In genomic region chr12:27500546-27500945, GRCh38 we compare ENCODE assay signal across 18 cellular contexts. TPM values are rescaled to one million over a fixed set of nuclear protein-coding genes. Genes with fewer than 3 reads are reported as not detected.
DNase-seq lines count a peak whose midpoint lies in the region; FAIRE-seq and TF ChIP-seq lines count a peak whose summit lies in the region.
"Had no signal": no experiment of that assay in that cellular context is flagged by ENCODE, and none has a peak within 500 bp of the region (broad histone marks: within the 10 kb centered on the region; RNA-seq: fewer than 3 reads in every experiment).

No MANE protein-coding gene starts in this region.

- dilution Hi-C loops in endothelial cell of umbilical vein (cut with MboI; ENCODE audit: extremely low pct_ligation_motif_present, low sequenced_read_pairs) = no loop called here

- no peak overlapping the region for H3K27ac Mint-ChIP-seq in activated CD4-positive, alpha-beta T cell treated with anti-CD3 and anti-CD28 coated beads, Interleukin-2, amount 10 ng/mL, durations not matched to agents 24 days and 14 days
- H3K27ac Mint-ChIP-seq: CD4-positive, alpha-beta T cell; HFFc6 had no signal

- CTCF ChIA-PET in endothelial cell of umbilical vein (lab: Charles Lee) = interaction anchor here (0.7 to 1.5 kb wide), 3 partner anchors 22 to 67 kb away, joined by 5 to 6 read pairs (median 5); no protein-coding TSS in a partner anchor

- peaks cover 20% of the 10 kb centered on the region for H3K27me3 Mint-ChIP-seq in activated CD4-positive, alpha-beta T cell treated with anti-CD3 and anti-CD28 coated beads, Interleukin-2, amount 10 ng/mL, durations not matched to agents 24 days and 14 days

- H3K4me1 ChIP-seq in endothelial cell of umbilical vein (ENCODE audit: control insufficient read depth, extremely low read depth, insufficient read depth, low read length) (no peaks in the 10 kb centered on the region), spleen (no peaks in the 10 kb centered on the region)
- H3K4me1 ChIP-seq: Caco-2 had no signal

- H3K9me3 ChIP-seq in endothelial cell of umbilical vein (replicated peaks; ENCODE audit: control insufficient read depth, insufficient read depth, low read length) (no peaks in the 10 kb centered on the region), spleen (no peaks in the 10 kb centered on the region)
- H3K9me3 ChIP-seq: Caco-2 had no signal

- H3K9me1 ChIP-seq in endothelial cell of umbilical vein (replicated peaks; ENCODE audit: control insufficient read depth, extremely low read depth, insufficient read depth, low read length) = no peaks in the 10 kb centered on the region

- H3K9ac ChIP-seq in endothelial cell of umbilical vein (replicated peaks; ENCODE audit: extremely low read depth, insufficient read depth, low read length) = no peak overlapping the region

- peaks cover 10% of the 10 kb centered on the region for H3K9me3 Mint-ChIP-seq in activated CD4-positive, alpha-beta T cell treated with anti-CD3 and anti-CD28 coated beads, Interleukin-2, amount 10 ng/mL, durations not matched to agents 24 days and 14 days
- H3K9me3 Mint-ChIP-seq: CD4-positive, alpha-beta T cell; HFFc6 had no signal

- POLR2A ChIA-PET in endothelial cell of umbilical vein (lab: Charles Lee) = interaction anchor here (0.7 kb wide), 1 partner anchor 79 kb away, joined by 3 read pairs; no protein-coding TSS in a partner anchor

- no TSS peak for BruUV-seq in endothelial cell of umbilical vein (replicated peaks; lab: Mats Ljungman, UMichigan)

- peak; percentile 63 for FAIRE-seq in HTR-8/SVneo (lab: Jason Lieb, UNC)
- FAIRE-seq in endothelial cell of umbilical vein (lab: Jason Lieb, UNC) = no peak
- FAIRE-seq: D721Med, GM12892 had no signal

- no peak overlapping the region for H3K4me2 ChIP-seq in endothelial cell of umbilical vein (ENCODE audit: insufficient read depth, low read length)

- TF ChIP-seq POLR2A in endothelial cell of umbilical vein (IDR thresholded peaks at IDR 0.05; ENCODE audit: low read depth, low read length) = no peak
- no peak for TF ChIP-seq POLR2A in spleen (IDR thresholded peaks at IDR 0.05)

- no peak overlapping the region for H3K4me3 ChIP-seq in endothelial cell of umbilical vein (replicated peaks in 1 of 3; ENCODE audit: insufficient read depth in 1 of 3, low read depth in 1 of 3, low read length in 3 of 3)
- H3K4me3 ChIP-seq in spleen = no peak overlapping the region

- DNase-seq in activated CD4-positive, alpha-beta T cell treated with anti-CD3 and anti-CD28 coated beads, Interleukin-2, amount 10 ng/mL, durations not matched to agents 24 days and 14 days = peak; percentile 35
- no peak for DNase-seq in activated CD4-positive, alpha-beta T cell treated with anti-CD3 and anti-CD28 coated beads, Interleukin-2, amount 50 U/mL, for 48 hours
- DNase-seq in HTR-8/SVneo (ENCODE audit: insufficient read length, low spot score) (no peak), endothelial cell of umbilical vein (ENCODE audit: low read depth, low spot score) (peak; percentile 41), spleen (no peak), pons (ENCODE audit: low spot score) (no peak)
- no peak for DNase-seq in stimulated activated CD4-positive, alpha-beta T cell treated with anti-CD3 and anti-CD28 coated beads, Interleukin-4, amount 100 ng/mL, for 1 hour
- DNase-seq: AML-193; Caco-2; CD4-positive, alpha-beta T cell; GOT3; H7; HFFc6 had no signal

- intact Hi-C loops in activated CD4-positive, alpha-beta T cell treated with anti-CD3 and anti-CD28 coated beads, Interleukin-2, amount 10 ng/mL, durations not matched to agents 24 days and 14 days (cut with micrococcal nuclease) = no loop called here
- intact Hi-C loops in endothelial cell of umbilical vein (cut with micrococcal nuclease) = no loop called here
- intact Hi-C loops in spleen (cut with DNase I; ENCODE audit: low total_unique reads) = no loop called here

- H2AFZ ChIP-seq in endothelial cell of umbilical vein (ENCODE audit: low read depth, low read length) = no peak overlapping the region

- H3K27ac ChIP-seq in endothelial cell of umbilical vein (ENCODE audit: insufficient read depth, low read depth, low read length) (no peak overlapping the region), spleen (no peak overlapping the region)
- H3K27ac ChIP-seq: C4-2B had no signal

- no peak for TF ChIP-seq CTCF in endothelial cell of umbilical vein (IDR thresholded peaks at IDR 0.05; ENCODE audit: extremely low read depth in 1 of 2, insufficient read depth in 1 of 2, low read depth in 1 of 2, low read length in 2 of 2)
- TF ChIP-seq CTCF in spleen (IDR thresholded peaks at IDR 0.05 in 8 of 11, conservative IDR thresholded peaks at IDR 0.05 in 3 of 11) = no peak

- no peaks in the 10 kb centered on the region for H3K79me2 ChIP-seq in endothelial cell of umbilical vein (ENCODE audit: control insufficient read depth, insufficient read depth, low read length)

- no peaks in the 10 kb centered on the region for H3K27me3 ChIP-seq in endothelial cell of umbilical vein (ENCODE audit: control insufficient read depth in 2 of 2, insufficient read depth in 2 of 2, low read length in 2 of 2)
- no peaks in the 10 kb centered on the region for H3K27me3 ChIP-seq in spleen (replicated peaks in 1 of 7)

- H3K36me3 ChIP-seq in endothelial cell of umbilical vein (ENCODE audit: control insufficient read depth in 2 of 2, extremely low read depth in 1 of 2, insufficient read depth in 2 of 2, low read length in 2 of 2) (no peaks in the 10 kb centered on the region), spleen (no peaks in the 10 kb centered on the region)

- no peaks in the 10 kb centered on the region for H4K20me1 ChIP-seq in endothelial cell of umbilical vein (replicated peaks; ENCODE audit: control insufficient read depth, extremely low read depth, insufficient read depth, low read length)

- peaks cover 18% of the 10 kb centered on the region for H3K36me3 Mint-ChIP-seq in activated CD4-positive, alpha-beta T cell treated with anti-CD3 and anti-CD28 coated beads, Interleukin-2, amount 10 ng/mL, durations not matched to agents 24 days and 14 days (ENCODE audit: low read depth)

- H3K4me1 Mint-ChIP-seq in activated CD4-positive, alpha-beta T cell treated with anti-CD3 and anti-CD28 coated beads, Interleukin-2, amount 10 ng/mL, durations not matched to agents 24 days and 14 days = peaks cover 46% of the 10 kb centered on the region

- no peak overlapping the region for H3K4me3 Mint-ChIP-seq in activated CD4-positive, alpha-beta T cell treated with anti-CD3 and anti-CD28 coated beads, Interleukin-2, amount 10 ng/mL, durations not matched to agents 24 days and 14 days
- H3K4me3 Mint-ChIP-seq: CD4-positive, alpha-beta T cell; HFFc6 had no signal

- WGBS in spleen, 5 donors = 54 to 72% (median 68%) methylated on average over 3 of the region's 3 CpGs

TF ChIP-seq in endothelial cell of umbilical vein, 7 proteins besides CTCF, POLR2A, EP300 and RAD21:
- TF ChIP-seq GATA2 (IDR thresholded peaks at IDR 0.05; ENCODE audit: insufficient read depth, insufficient read length, low read depth, low read length) (no peak), FOS (IDR thresholded peaks at IDR 0.05; ENCODE audit: borderline replicate concordance, insufficient read depth, low read length) (no peak), POLR2AphosphoS5 (IDR thresholded peaks at IDR 0.05; ENCODE audit: insufficient read depth, low read depth, low read length) (no peak), MAX (IDR thresholded peaks at IDR 0.05; ENCODE audit: insufficient read depth, insufficient read length) (no peak), MYC (IDR thresholded peaks at IDR 0.05; ENCODE audit: low read depth, low read length) (no peak), EZH2 (IDR thresholded peaks at IDR 0.05; ENCODE audit: borderline replicate concordance, low read depth, low read length, severe bottlenecking) (no peak)
TF ChIP-seq in endothelial cell of umbilical vein: peak in this region for 0.

RNA-seq across cellular contexts. Expression of gene PPFIBP1, which starts 23.5 kb away (rescaled TPM):
- 29.0 and 32.0 TPM in 2 replicates for total RNA-seq in activated CD4-positive, alpha-beta T cell treated with anti-CD3 and anti-CD28 coated beads, Interleukin-2, amount 10 ng/mL, durations not matched to agents 24 days and 14 days
- total RNA-seq in endothelial cell of umbilical vein (154 TPM in 2 replicates), spleen (100 to 1,000 TPM in 5 of 7 donors, 10 to 100 TPM in 2; 71.4 to 182 (median 121) TPM)
- polyA plus RNA-seq in endothelial cell of umbilical vein (37.2 and 45.5 TPM in 2 replicates), spleen (10 to 100 TPM in 1 of 3 donors, 1 to 10 TPM in 2; 3.7 to 10.7 (median 4.1) TPM)
- 41.7 and 42.3 TPM in 2 replicates for polyA plus RNA-seq in endothelial cell of umbilical vein (2011; cell fraction: cytosol; rRNA removed)
- 179 and 233 TPM in 2 replicates for polyA plus RNA-seq in endothelial cell of umbilical vein (2011; cell fraction: nucleus; rRNA removed)
- polyA plus RNA-seq in endothelial cell of umbilical vein (2012) = 84.8 and 122 TPM in 2 replicates
- polyA minus RNA-seq in endothelial cell of umbilical vein = 182 and 216 TPM in 2 replicates
- 8.4 TPM for polyA minus RNA-seq in endothelial cell of umbilical vein (2011; cell fraction: cytosol; rRNA and poly(A)+ RNA removed)
- polyA minus RNA-seq in endothelial cell of umbilical vein (2011; cell fraction: nucleus; rRNA and poly(A)+ RNA removed) = 280 and 362 TPM in 2 replicates

RNA-seq across cellular contexts. Expression of gene SMCO2, which starts 54.0 kb away (rescaled TPM):
- total RNA-seq in activated CD4-positive, alpha-beta T cell treated with anti-CD3 and anti-CD28 coated beads, Interleukin-2, amount 10 ng/mL, durations not matched to agents 24 days and 14 days = 1.1 and 1.4 TPM in 2 replicates
- 0.49 and 1.2 TPM in 2 replicates for total RNA-seq in endothelial cell of umbilical vein
- polyA plus RNA-seq in endothelial cell of umbilical vein = 0.33 TPM in 2 replicates
- polyA plus RNA-seq in endothelial cell of umbilical vein (2011; cell fraction: cytosol; rRNA removed) = 0.10 and 0.15 TPM in 2 replicates
- 1.5 and 2.0 TPM in 2 replicates for polyA plus RNA-seq in endothelial cell of umbilical vein (2011; cell fraction: nucleus; rRNA removed)
- 0.31 and 0.39 TPM in 2 replicates for polyA plus RNA-seq in endothelial cell of umbilical vein (2012)
- polyA minus RNA-seq in endothelial cell of umbilical vein = 0.45 TPM in 1 of 2 replicates, not detected in the other
- polyA minus RNA-seq in endothelial cell of umbilical vein (2011; cell fraction: cytosol; rRNA and poly(A)+ RNA removed) = not detected
- 1.2 TPM in 2 replicates for polyA minus RNA-seq in endothelial cell of umbilical vein (2011; cell fraction: nucleus; rRNA and poly(A)+ RNA removed)
- under 1 TPM in 1 of 7 donors, not detected in 6; 0.92 TPM for total RNA-seq in spleen
- polyA plus RNA-seq in spleen = under 1 TPM in 2 of 3 donors, not detected in 1; 0.06 to 0.16 TPM
- total RNA-seq: A172; CD4-positive, alpha-beta T cell; H7; HFFc6; HT-29 had no signal

Comparison
In these comparisons a context has a peak if more than half of its experiments do, and no peak if none do; other contexts are left out.
1. DNase-seq: peak in activated CD4-positive, alpha-beta T cell treated with anti-CD3 and anti-CD28 coated beads, Interleukin-2, amount 10 ng/mL, durations not matched to agents 24 days and 14 days (single experiment) and endothelial cell of umbilical vein (single experiment); none in activated CD4-positive, alpha-beta T cell treated with anti-CD3 and anti-CD28 coated beads, Interleukin-2, amount 50 U/mL, for 48 hours (0 of 2), HTR-8/SVneo (single experiment), spleen (single experiment), pons (single experiment) and stimulated activated CD4-positive, alpha-beta T cell treated with anti-CD3 and anti-CD28 coated beads, Interleukin-4, amount 100 ng/mL, for 1 hour (single experiment).